ENCODE assay signal across 3 cellular contexts in the genomic region with DNA sequence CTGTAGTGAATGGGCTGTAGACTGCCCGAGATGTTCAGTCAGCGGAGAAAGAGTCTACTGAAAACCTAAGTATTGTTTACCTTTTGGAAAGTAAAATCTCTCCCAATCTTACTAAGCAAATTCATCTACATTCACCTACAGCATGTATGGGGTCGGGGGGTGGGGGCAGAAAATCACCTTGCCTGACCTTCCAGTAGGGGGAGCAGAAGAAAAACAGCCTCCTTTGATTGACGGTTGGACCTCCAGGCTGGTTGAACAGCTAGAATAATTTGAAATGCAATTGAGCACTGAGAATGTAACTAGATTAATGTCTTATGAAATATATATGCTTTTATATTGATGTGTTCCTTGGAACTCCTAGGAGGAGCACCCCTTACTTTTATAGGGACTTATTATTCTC.
TF ChIP-seq lines count a peak whose summit lies in the region.

No MANE protein-coding gene starts in this region.

TF ChIP-seq in SK-N-SH, 30 proteins besides CTCF, POLR2A, EP300 and RAD21:
- TF ChIP-seq, protein P1, sequence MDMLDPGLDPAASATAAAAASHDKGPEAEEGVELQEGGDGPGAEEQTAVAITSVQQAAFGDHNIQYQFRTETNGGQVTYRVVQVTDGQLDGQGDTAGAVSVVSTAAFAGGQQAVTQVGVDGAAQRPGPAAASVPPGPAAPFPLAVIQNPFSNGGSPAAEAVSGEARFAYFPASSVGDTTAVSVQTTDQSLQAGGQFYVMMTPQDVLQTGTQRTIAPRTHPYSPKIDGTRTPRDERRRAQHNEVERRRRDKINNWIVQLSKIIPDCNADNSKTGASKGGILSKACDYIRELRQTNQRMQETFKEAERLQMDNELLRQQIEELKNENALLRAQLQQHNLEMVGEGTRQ (IDR thresholded peaks at IDR 0.05; ENCODE audit: borderline replicate concordance, low read depth, low read length) = no peak
- TF ChIP-seq MXI1 (IDR thresholded peaks at IDR 0.05; ENCODE audit: low read depth, low read length) (no peak), FOXM1 (IDR thresholded peaks at IDR 0.05; ENCODE audit: low read depth) (no peak), JUND (IDR thresholded peaks at IDR 0.05) (no peak)
- TF ChIP-seq, protein P2, sequence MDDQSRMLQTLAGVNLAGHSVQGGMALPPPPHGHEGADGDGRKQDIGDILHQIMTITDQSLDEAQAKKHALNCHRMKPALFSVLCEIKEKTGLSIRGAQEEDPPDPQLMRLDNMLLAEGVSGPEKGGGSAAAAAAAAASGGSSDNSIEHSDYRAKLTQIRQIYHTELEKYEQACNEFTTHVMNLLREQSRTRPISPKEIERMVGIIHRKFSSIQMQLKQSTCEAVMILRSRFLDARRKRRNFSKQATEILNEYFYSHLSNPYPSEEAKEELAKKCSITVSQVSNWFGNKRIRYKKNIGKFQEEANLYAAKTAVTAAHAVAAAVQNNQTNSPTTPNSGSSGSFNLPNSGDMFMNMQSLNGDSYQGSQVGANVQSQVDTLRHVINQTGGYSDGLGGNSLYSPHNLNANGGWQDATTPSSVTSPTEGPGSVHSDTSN (IDR thresholded peaks at IDR 0.05) = 0 out of 2 replicates have a peak, but pooled peaks have one; percentile 17

TF ChIP-seq in SK-N-SH treated with all-trans-retinoic acid at 6 μM for 48 hours, 23 proteins besides CTCF, POLR2A, EP300 and RAD21:
- TF ChIP-seq BACH2 (CRISPR knock-in tag; IDR thresholded peaks at IDR 0.05; ENCODE audit: borderline replicate concordance) = no peak
- no peak for TF ChIP-seq ESRRG (CRISPR knock-in tag; IDR thresholded peaks at IDR 0.05)
- TF ChIP-seq ISL1 (CRISPR knock-in tag; IDR thresholded peaks at IDR 0.05) = no peak
- TF ChIP-seq ARNTL (CRISPR knock-in tag; IDR thresholded peaks at IDR 0.05; ENCODE audit: borderline replicate concordance, low read depth) = no peak
- TF ChIP-seq OSR1 (CRISPR knock-in tag; IDR thresholded peaks at IDR 0.05) = no peak
- TF ChIP-seq, protein P3, sequence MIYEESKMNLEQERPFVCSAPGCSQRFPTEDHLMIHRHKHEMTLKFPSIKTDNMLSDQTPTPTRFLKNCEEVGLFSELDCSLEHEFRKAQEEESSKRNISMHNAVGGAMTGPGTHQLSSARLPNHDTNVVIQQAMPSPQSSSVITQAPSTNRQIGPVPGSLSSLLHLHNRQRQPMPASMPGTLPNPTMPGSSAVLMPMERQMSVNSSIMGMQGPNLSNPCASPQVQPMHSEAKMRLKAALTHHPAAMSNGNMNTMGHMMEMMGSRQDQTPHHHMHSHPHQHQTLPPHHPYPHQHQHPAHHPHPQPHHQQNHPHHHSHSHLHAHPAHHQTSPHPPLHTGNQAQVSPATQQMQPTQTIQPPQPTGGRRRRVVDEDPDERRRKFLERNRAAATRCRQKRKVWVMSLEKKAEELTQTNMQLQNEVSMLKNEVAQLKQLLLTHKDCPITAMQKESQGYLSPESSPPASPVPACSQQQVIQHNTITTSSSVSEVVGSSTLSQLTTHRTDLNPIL (CRISPR knock-in tag; IDR thresholded peaks at IDR 0.05; ENCODE audit: low read depth) = no peak
- TF ChIP-seq ZNF565 (CRISPR knock-in tag; conservative IDR thresholded peaks at IDR 0.05; ENCODE audit: low read depth) = no peak
- TF ChIP-seq RARB (CRISPR knock-in tag; IDR thresholded peaks at IDR 0.05) = no peak
- no peak for TF ChIP-seq ZFP3 (CRISPR knock-in tag; IDR thresholded peaks at IDR 0.05)
- no peak for TF ChIP-seq CSDC2 (CRISPR knock-in tag; IDR thresholded peaks at IDR 0.05)
- no peak for TF ChIP-seq TOX (CRISPR knock-in tag; IDR thresholded peaks at IDR 0.05; ENCODE audit: borderline replicate concordance)
- no peak for TF ChIP-seq ZNF8 (CRISPR knock-in tag; IDR thresholded peaks at IDR 0.05)
- no peak for TF ChIP-seq TCF4 (CRISPR knock-in tag; IDR thresholded peaks at IDR 0.05; ENCODE audit: borderline replicate concordance)
- TF ChIP-seq, protein P4, sequence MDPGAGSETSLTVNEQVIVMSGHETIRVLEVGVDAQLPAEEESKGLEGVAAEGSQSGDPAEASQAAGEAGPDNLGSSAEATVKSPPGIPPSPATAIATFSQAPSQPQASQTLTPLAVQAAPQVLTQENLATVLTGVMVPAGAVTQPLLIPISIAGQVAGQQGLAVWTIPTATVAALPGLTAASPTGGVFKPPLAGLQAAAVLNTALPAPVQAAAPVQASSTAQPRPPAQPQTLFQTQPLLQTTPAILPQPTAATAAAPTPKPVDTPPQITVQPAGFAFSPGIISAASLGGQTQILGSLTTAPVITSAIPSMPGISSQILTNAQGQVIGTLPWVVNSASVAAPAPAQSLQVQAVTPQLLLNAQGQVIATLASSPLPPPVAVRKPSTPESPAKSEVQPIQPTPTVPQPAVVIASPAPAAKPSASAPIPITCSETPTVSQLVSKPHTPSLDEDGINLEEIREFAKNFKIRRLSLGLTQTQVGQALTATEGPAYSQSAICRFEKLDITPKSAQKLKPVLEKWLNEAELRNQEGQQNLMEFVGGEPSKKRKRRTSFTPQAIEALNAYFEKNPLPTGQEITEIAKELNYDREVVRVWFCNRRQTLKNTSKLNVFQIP (CRISPR knock-in tag; IDR thresholded peaks at IDR 0.05; ENCODE audit: borderline replicate concordance, low read depth) = no peak

TF ChIP-seq in K562, 482 proteins besides CTCF, POLR2A, EP300 and RAD21:
- no peak for TF ChIP-seq ZNF586 (CRISPR knock-in tag; conservative IDR thresholded peaks at IDR 0.05)
- TF ChIP-seq, protein P5, sequence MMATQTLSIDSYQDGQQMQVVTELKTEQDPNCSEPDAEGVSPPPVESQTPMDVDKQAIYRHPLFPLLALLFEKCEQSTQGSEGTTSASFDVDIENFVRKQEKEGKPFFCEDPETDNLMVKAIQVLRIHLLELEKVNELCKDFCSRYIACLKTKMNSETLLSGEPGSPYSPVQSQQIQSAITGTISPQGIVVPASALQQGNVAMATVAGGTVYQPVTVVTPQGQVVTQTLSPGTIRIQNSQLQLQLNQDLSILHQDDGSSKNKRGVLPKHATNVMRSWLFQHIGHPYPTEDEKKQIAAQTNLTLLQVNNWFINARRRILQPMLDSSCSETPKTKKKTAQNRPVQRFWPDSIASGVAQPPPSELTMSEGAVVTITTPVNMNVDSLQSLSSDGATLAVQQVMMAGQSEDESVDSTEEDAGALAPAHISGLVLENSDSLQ (IDR thresholded peaks at IDR 0.05) = 0 out of 2 replicates have a peak, but pooled peaks have one; percentile 32
TF ChIP-seq in K562: peak in this region for 1.
